Comparison of ENCODE assay signal across 1 cellular context in the genomic region with DNA sequence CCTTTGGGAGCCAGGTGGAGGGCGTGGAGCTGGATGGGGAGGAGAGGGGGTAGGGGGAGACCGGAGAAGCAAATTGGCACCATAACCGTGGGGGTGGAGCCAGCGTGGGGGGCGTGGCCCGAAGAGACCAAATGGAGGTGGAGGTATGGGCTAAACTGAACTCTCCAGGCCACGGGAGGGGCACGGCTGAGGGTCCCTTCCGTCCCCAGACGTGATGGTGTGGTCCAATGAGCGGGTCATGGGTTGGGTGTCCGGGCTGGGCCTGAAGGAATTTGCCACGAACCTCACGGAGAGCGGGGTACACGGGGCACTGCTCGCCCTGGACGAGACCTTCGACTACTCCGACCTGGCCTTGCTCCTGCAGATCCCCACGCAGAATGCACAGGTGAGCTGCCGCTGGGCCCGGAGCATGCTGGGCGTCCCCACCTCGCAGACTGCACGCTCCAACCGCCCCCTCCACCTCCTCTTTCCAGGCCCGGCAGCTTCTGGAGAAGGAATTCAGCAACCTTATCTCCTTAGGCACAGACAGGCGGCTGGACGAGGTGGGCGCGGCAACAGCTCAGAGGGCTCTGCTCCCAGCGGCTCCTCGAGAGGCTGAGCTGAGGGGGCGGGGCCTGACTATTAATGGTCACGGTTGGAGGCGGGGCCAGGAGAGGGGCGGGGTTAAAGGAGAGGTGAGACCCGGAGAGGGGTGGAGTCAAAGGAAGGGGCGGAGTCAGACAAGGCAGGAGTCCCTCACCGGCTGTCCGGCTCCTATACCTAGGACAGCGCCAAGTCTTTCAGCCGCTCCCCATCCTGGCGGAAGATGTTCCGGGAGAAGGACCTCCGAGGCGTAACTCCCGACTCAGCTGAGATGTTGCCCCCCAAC.
TF ChIP-seq lines count a peak whose summit lies in the region.

No MANE protein-coding gene starts in this region.

TF ChIP-seq in WTC11, 78 proteins besides CTCF, POLR2A, EP300 and RAD21 (continued from another document):
- TF ChIP-seq, protein P1, sequence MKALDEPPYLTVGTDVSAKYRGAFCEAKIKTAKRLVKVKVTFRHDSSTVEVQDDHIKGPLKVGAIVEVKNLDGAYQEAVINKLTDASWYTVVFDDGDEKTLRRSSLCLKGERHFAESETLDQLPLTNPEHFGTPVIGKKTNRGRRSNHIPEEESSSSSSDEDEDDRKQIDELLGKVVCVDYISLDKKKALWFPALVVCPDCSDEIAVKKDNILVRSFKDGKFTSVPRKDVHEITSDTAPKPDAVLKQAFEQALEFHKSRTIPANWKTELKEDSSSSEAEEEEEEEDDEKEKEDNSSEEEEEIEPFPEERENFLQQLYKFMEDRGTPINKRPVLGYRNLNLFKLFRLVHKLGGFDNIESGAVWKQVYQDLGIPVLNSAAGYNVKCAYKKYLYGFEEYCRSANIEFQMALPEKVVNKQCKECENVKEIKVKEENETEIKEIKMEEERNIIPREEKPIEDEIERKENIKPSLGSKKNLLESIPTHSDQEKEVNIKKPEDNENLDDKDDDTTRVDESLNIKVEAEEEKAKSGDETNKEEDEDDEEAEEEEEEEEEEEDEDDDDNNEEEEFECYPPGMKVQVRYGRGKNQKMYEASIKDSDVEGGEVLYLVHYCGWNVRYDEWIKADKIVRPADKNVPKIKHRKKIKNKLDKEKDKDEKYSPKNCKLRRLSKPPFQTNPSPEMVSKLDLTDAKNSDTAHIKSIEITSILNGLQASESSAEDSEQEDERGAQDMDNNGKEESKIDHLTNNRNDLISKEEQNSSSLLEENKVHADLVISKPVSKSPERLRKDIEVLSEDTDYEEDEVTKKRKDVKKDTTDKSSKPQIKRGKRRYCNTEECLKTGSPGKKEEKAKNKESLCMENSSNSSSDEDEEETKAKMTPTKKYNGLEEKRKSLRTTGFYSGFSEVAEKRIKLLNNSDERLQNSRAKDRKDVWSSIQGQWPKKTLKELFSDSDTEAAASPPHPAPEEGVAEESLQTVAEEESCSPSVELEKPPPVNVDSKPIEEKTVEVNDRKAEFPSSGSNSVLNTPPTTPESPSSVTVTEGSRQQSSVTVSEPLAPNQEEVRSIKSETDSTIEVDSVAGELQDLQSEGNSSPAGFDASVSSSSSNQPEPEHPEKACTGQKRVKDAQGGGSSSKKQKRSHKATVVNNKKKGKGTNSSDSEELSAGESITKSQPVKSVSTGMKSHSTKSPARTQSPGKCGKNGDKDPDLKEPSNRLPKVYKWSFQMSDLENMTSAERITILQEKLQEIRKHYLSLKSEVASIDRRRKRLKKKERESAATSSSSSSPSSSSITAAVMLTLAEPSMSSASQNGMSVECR (CRISPR knock-in tag; IDR thresholded peaks at IDR 0.05; ENCODE audit: borderline replicate concordance) = peak; percentile 46; the same call in 1 of the 2 replicates
- TF ChIP-seq TEAD1 (CRISPR knock-in tag; IDR thresholded peaks at IDR 0.05) = 0 out of 2 replicates have a peak, but pooled peaks have one; percentile 46
- no peak for TF ChIP-seq KAT7 (CRISPR knock-in tag; IDR thresholded peaks at IDR 0.05; ENCODE audit: borderline replicate concordance)
- peak; percentile 31; the same call in 1 of the 2 replicates for TF ChIP-seq FOXK1 (CRISPR knock-in tag; IDR thresholded peaks at IDR 0.05)
- no peak for TF ChIP-seq IRF2 (CRISPR knock-in tag; IDR thresholded peaks at IDR 0.05; ENCODE audit: borderline replicate concordance, low read depth)
- TF ChIP-seq, protein P2, sequence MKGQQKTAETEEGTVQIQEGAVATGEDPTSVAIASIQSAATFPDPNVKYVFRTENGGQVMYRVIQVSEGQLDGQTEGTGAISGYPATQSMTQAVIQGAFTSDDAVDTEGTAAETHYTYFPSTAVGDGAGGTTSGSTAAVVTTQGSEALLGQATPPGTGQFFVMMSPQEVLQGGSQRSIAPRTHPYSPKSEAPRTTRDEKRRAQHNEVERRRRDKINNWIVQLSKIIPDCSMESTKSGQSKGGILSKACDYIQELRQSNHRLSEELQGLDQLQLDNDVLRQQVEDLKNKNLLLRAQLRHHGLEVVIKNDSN (CRISPR knock-in tag; IDR thresholded peaks at IDR 0.05) = peak; percentile 41; the same call in 1 of the 2 replicates
- peak; percentile 64; the same call in 1 of the 2 replicates for TF ChIP-seq NFE2L1 (CRISPR knock-in tag; IDR thresholded peaks at IDR 0.05)
- 0 out of 2 replicates have a peak, but pooled peaks have one; percentile 27 for TF ChIP-seq SMAD4 (CRISPR knock-in tag; IDR thresholded peaks at IDR 0.05)
- TF ChIP-seq, protein P3, sequence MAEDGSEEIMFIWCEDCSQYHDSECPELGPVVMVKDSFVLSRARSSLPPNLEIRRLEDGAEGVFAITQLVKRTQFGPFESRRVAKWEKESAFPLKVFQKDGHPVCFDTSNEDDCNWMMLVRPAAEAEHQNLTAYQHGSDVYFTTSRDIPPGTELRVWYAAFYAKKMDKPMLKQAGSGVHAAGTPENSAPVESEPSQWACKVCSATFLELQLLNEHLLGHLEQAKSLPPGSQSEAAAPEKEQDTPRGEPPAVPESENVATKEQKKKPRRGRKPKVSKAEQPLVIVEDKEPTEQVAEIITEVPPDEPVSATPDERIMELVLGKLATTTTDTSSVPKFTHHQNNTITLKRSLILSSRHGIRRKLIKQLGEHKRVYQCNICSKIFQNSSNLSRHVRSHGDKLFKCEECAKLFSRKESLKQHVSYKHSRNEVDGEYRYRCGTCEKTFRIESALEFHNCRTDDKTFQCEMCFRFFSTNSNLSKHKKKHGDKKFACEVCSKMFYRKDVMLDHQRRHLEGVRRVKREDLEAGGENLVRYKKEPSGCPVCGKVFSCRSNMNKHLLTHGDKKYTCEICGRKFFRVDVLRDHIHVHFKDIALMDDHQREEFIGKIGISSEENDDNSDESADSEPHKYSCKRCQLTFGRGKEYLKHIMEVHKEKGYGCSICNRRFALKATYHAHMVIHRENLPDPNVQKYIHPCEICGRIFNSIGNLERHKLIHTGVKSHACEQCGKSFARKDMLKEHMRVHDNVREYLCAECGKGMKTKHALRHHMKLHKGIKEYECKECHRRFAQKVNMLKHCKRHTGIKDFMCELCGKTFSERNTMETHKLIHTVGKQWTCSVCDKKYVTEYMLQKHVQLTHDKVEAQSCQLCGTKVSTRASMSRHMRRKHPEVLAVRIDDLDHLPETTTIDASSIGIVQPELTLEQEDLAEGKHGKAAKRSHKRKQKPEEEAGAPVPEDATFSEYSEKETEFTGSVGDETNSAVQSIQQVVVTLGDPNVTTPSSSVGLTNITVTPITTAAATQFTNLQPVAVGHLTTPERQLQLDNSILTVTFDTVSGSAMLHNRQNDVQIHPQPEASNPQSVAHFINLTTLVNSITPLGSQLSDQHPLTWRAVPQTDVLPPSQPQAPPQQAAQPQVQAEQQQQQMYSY (CRISPR knock-in tag; IDR thresholded peaks at IDR 0.05) = no peak
- TF ChIP-seq ZNF416 (CRISPR knock-in tag; IDR thresholded peaks at IDR 0.05) = no peak
- TF ChIP-seq MXD4 (CRISPR knock-in tag; IDR thresholded peaks at IDR 0.05; ENCODE audit: borderline replicate concordance) = no peak
- TF ChIP-seq SMAD3 (CRISPR knock-in tag; IDR thresholded peaks at IDR 0.05; ENCODE audit: borderline replicate concordance) = no peak
- TF ChIP-seq SP1 (CRISPR knock-in tag; conservative IDR thresholded peaks at IDR 0.05) = peak; percentile 40; the same call in 1 of the 2 replicates
- TF ChIP-seq, protein P4, sequence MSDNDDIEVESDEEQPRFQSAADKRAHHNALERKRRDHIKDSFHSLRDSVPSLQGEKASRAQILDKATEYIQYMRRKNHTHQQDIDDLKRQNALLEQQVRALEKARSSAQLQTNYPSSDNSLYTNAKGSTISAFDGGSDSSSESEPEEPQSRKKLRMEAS (CRISPR knock-in tag; IDR thresholded peaks at IDR 0.05) = peak; percentile 71; the same call in 1 of the 2 replicates
- 0 out of 2 replicates have a peak, but pooled peaks have one; percentile 18 for TF ChIP-seq ZNF232 (CRISPR knock-in tag; IDR thresholded peaks at IDR 0.05)
- TF ChIP-seq, protein P5, sequence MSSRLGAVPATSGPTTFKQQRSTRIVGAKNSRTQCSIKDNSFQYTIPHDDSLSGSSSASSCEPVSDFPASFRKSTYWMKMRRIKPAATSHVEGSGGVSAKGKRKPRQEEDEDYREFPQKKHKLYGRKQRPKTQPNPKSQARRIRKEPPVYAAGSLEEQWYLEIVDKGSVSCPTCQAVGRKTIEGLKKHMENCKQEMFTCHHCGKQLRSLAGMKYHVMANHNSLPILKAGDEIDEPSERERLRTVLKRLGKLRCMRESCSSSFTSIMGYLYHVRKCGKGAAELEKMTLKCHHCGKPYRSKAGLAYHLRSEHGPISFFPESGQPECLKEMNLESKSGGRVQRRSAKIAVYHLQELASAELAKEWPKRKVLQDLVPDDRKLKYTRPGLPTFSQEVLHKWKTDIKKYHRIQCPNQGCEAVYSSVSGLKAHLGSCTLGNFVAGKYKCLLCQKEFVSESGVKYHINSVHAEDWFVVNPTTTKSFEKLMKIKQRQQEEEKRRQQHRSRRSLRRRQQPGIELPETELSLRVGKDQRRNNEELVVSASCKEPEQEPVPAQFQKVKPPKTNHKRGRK (CRISPR knock-in tag; IDR thresholded peaks at IDR 0.05; ENCODE audit: borderline replicate concordance) = no peak
